Comparison of ENCODE assay signal across 17 cellular contexts in the genomic region with DNA sequence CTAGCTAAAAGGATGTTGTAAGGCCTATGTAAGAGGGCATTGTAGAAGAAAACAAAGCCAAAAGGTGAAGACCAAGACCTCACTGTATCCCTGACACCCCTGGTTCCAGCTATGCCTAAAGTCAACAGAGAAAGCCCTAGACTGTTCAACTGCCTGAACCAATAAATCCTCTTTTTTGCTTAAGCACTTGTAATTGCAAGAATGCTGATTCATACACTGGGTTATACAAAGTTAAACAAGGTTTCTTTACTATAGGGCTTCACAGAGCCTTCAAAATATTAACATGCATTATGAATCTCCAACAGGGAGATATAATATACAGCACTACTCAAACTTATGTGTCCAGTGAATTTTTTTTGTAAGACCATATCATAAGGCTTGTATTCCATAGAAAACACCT.
DNase-seq lines count a peak whose midpoint lies in the region; ATAC-seq and TF ChIP-seq lines count a peak whose summit lies in the region.
"Had no signal": no experiment of that assay in that cellular context is flagged by ENCODE, and none has a peak within 500 bp of the region (broad histone marks: within the 10 kb centered on the region; RNA-seq: fewer than 3 reads in every experiment).

No MANE protein-coding gene starts in this region.

- H3K27me3 ChIP-seq in PC-3 (ENCODE audit: low read length) = no peaks in the 10 kb centered on the region

- H3K4me1 ChIP-seq in PC-3 (ENCODE audit: insufficient read depth, low read length) = no peaks in the 10 kb centered on the region

- H3K9ac ChIP-seq in PC-3 (ENCODE audit: low read length) = no peak overlapping the region

- H3F3A ChIP-seq in PC-3 (ENCODE audit: low read length, unreplicated experiment) = no peaks in the 10 kb centered on the region

- POLR2A ChIA-PET in PC-3 (lab: Charles Lee; ENCODE audit: unreplicated experiment) (no interaction called here), WTC11 (lab: Charles Lee) (no interaction called here)

- no peaks in the 10 kb centered on the region for H4K20me1 ChIP-seq in PC-3 (ENCODE audit: low read length)

- CTCF ChIA-PET in PC-3 (lab: Charles Lee) = no interaction called here
- CTCF ChIA-PET in WTC11 (lab: Charles Lee) = no interaction called here

- ATAC-seq in PC-3 (peak; percentile 24; the same call in 1 of the 2 replicates), sciatic nerve (peak; percentile 51), WTC11 (no peak)

- no peaks in the 10 kb centered on the region for H3K36me3 Mint-ChIP-seq in WTC11
- H3K36me3 Mint-ChIP-seq: CD14-positive monocyte, IgD-negative memory B cell had no signal

- no TSS peak for BruUV-seq in PC-3 (replicated peaks; lab: Mats Ljungman, UMichigan)

- H3K4me1 Mint-ChIP-seq in WTC11 = 0 out of 2 replicates have a peak, but pooled peaks cover 4% of the 10 kb centered on the region
- H3K4me1 Mint-ChIP-seq: B cell, CD14-positive monocyte, IgD-negative memory B cell had no signal

- H3K79me2 ChIP-seq in PC-3 (ENCODE audit: low read length) = no peaks in the 10 kb centered on the region

- DNase-seq in DMS53 treated with DMSO at 0.1 percent for 48 hours (lab: John Stamatoyannopoulos, UW; ENCODE audit: unreplicated experiment) = peak; percentile 28
- no peak for DNase-seq in PC-3
- peak; percentile 31 for DNase-seq in iris pigment epithelial cell (ENCODE audit: low read depth)
- no peak for DNase-seq in sciatic nerve (ENCODE audit: low spot score)
- DNase-seq in NCI-H2029 (lab: John Stamatoyannopoulos, UW) = no peak
- DNase-seq in RKO (ENCODE audit: low spot score) = no peak
- no peak for DNase-seq in WTC11 (ENCODE audit: low spot score)
- DNase-seq: NCI-H1105 treated with DMSO at 0.1 percent for 48 hours, NCI-H2081, NCI-H2171 treated with DMSO at 0.1 percent for 48 hours, NCI-H524 treated with DMSO at 0.1 percent for 48 hours, RPMI8226, SHP77 treated with DMSO at 0.1 percent for 48 hours had no signal

- H3K4me3 Mint-ChIP-seq in WTC11 = no peak overlapping the region
- H3K4me3 Mint-ChIP-seq: B cell, CD14-positive monocyte, IgD-negative memory B cell had no signal

- no peaks in the 10 kb centered on the region for H3K36me3 ChIP-seq in PC-3 (ENCODE audit: low read depth, low read length)

- no peaks in the 10 kb centered on the region for H3K9me3 ChIP-seq in PC-3 (ENCODE audit: low read length)

- H3K4me3 ChIP-seq in PC-3 (ENCODE audit: low read length) = no peak overlapping the region
- H3K4me3 ChIP-seq: SK-N-MC had no signal

- no peak overlapping the region for H3K27ac ChIP-seq in PC-3 (ENCODE audit: low read length)
- H3K27ac ChIP-seq: SK-N-MC had no signal

- no peak overlapping the region for H2AFZ ChIP-seq in PC-3 (ENCODE audit: low read length)

- H3K9me2 ChIP-seq in PC-3 (replicated peaks; ENCODE audit: low read length) = no peaks in the 10 kb centered on the region

- intact Hi-C loops in PC-3 (cut with micrococcal nuclease) = no loop called here
- intact Hi-C loops in sciatic nerve (cut with DNase I) = no loop called here

- H3K9me3 Mint-ChIP-seq in WTC11 = peaks cover 9% of the 10 kb centered on the region
- H3K9me3 Mint-ChIP-seq: IgD-negative memory B cell had no signal

- TF ChIP-seq CTCF in PC-3 (conservative IDR thresholded peaks at IDR 0.05; ENCODE audit: low read depth, low read length) (no peak), WTC11 (IDR thresholded peaks at IDR 0.05) (no peak)

- H3K27me3 Mint-ChIP-seq in WTC11 (ENCODE audit: low read depth) = no peaks in the 10 kb centered on the region
- H3K27me3 Mint-ChIP-seq: IgD-negative memory B cell had no signal

- H3K27ac Mint-ChIP-seq in WTC11 = no peak overlapping the region
- H3K27ac Mint-ChIP-seq: B cell, IgD-negative memory B cell had no signal

- H3K4me2 ChIP-seq in PC-3 (ENCODE audit: low read length) = no peak overlapping the region

TF ChIP-seq in WTC11, 78 proteins besides CTCF, POLR2A, EP300 and RAD21 (continues in another document):
- TF ChIP-seq, protein P1, sequence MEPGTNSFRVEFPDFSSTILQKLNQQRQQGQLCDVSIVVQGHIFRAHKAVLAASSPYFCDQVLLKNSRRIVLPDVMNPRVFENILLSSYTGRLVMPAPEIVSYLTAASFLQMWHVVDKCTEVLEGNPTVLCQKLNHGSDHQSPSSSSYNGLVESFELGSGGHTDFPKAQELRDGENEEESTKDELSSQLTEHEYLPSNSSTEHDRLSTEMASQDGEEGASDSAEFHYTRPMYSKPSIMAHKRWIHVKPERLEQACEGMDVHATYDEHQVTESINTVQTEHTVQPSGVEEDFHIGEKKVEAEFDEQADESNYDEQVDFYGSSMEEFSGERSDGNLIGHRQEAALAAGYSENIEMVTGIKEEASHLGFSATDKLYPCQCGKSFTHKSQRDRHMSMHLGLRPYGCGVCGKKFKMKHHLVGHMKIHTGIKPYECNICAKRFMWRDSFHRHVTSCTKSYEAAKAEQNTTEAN (CRISPR knock-in tag; IDR thresholded peaks at IDR 0.05) = no peak
- TF ChIP-seq SOX15 (CRISPR knock-in tag; IDR thresholded peaks at IDR 0.05) (no peak), JAZF1 (CRISPR knock-in tag; IDR thresholded peaks at IDR 0.05) (no peak), NR2C2 (CRISPR knock-in tag; IDR thresholded peaks at IDR 0.05) (no peak), PRRX2 (CRISPR knock-in tag; IDR thresholded peaks at IDR 0.05) (no peak), ZNF416 (CRISPR knock-in tag; IDR thresholded peaks at IDR 0.05) (no peak), ZNF423 (CRISPR knock-in tag; IDR thresholded peaks at IDR 0.05) (no peak), ZNF317 (CRISPR knock-in tag; IDR thresholded peaks at IDR 0.05; ENCODE audit: borderline replicate concordance, low read depth) (no peak), ELF4 (CRISPR knock-in tag; IDR thresholded peaks at IDR 0.05; ENCODE audit: low read depth) (no peak), ZNF232 (CRISPR knock-in tag; IDR thresholded peaks at IDR 0.05) (no peak), NFE2L1 (CRISPR knock-in tag; IDR thresholded peaks at IDR 0.05) (no peak), ZNF671 (CRISPR knock-in tag; IDR thresholded peaks at IDR 0.05) (no peak)
- TF ChIP-seq, protein P2, sequence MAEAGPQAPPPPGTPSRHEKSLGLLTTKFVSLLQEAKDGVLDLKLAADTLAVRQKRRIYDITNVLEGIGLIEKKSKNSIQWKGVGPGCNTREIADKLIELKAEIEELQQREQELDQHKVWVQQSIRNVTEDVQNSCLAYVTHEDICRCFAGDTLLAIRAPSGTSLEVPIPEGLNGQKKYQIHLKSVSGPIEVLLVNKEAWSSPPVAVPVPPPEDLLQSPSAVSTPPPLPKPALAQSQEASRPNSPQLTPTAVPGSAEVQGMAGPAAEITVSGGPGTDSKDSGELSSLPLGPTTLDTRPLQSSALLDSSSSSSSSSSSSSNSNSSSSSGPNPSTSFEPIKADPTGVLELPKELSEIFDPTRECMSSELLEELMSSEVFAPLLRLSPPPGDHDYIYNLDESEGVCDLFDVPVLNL (CRISPR knock-in tag; IDR thresholded peaks at IDR 0.05; ENCODE audit: borderline replicate concordance, low read depth) = no peak
- TF ChIP-seq, protein P3, sequence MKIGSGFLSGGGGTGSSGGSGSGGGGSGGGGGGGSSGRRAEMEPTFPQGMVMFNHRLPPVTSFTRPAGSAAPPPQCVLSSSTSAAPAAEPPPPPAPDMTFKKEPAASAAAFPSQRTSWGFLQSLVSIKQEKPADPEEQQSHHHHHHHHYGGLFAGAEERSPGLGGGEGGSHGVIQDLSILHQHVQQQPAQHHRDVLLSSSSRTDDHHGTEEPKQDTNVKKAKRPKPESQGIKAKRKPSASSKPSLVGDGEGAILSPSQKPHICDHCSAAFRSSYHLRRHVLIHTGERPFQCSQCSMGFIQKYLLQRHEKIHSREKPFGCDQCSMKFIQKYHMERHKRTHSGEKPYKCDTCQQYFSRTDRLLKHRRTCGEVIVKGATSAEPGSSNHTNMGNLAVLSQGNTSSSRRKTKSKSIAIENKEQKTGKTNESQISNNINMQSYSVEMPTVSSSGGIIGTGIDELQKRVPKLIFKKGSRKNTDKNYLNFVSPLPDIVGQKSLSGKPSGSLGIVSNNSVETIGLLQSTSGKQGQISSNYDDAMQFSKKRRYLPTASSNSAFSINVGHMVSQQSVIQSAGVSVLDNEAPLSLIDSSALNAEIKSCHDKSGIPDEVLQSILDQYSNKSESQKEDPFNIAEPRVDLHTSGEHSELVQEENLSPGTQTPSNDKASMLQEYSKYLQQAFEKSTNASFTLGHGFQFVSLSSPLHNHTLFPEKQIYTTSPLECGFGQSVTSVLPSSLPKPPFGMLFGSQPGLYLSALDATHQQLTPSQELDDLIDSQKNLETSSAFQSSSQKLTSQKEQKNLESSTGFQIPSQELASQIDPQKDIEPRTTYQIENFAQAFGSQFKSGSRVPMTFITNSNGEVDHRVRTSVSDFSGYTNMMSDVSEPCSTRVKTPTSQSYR (CRISPR knock-in tag; IDR thresholded peaks at IDR 0.05) = no peak
- TF ChIP-seq, protein P4, sequence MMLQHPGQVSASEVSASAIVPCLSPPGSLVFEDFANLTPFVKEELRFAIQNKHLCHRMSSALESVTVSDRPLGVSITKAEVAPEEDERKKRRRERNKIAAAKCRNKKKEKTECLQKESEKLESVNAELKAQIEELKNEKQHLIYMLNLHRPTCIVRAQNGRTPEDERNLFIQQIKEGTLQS (CRISPR knock-in tag; conservative IDR thresholded peaks at IDR 0.05) = no peak
- TF ChIP-seq, protein P5, sequence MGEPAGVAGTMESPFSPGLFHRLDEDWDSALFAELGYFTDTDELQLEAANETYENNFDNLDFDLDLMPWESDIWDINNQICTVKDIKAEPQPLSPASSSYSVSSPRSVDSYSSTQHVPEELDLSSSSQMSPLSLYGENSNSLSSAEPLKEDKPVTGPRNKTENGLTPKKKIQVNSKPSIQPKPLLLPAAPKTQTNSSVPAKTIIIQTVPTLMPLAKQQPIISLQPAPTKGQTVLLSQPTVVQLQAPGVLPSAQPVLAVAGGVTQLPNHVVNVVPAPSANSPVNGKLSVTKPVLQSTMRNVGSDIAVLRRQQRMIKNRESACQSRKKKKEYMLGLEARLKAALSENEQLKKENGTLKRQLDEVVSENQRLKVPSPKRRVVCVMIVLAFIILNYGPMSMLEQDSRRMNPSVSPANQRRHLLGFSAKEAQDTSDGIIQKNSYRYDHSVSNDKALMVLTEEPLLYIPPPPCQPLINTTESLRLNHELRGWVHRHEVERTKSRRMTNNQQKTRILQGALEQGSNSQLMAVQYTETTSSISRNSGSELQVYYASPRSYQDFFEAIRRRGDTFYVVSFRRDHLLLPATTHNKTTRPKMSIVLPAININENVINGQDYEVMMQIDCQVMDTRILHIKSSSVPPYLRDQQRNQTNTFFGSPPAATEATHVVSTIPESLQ (CRISPR knock-in tag; IDR thresholded peaks at IDR 0.05) = no peak
- TF ChIP-seq, protein P6, sequence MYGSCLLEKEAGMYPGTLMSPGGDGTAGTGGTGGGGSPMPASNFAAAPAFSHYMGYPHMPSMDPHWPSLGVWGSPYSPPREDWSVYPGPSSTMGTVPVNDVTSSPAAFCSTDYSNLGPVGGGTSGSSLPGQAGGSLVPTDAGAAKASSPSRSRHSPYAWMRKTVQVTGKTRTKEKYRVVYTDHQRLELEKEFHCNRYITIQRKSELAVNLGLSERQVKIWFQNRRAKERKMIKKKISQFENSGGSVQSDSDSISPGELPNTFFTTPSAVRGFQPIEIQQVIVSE (CRISPR knock-in tag; IDR thresholded peaks at IDR 0.05; ENCODE audit: borderline replicate concordance) = no peak

Comparison
In these comparisons a context has a peak if more than half of its experiments do, and no peak if none do; other contexts are left out.
1. DNase-seq: peak in DMS53 treated with DMSO at 0.1 percent for 48 hours (single experiment) and iris pigment epithelial cell (single experiment); none in PC-3 (single experiment), sciatic nerve (single experiment), NCI-H2029 (single experiment), RKO (single experiment) and WTC11 (single experiment).